ENCODE assay signal across 25 cellular contexts in genomic region chr17:57641761-57642160, GRCh38.
"Had no signal": no experiment of that assay in that cellular context is flagged by ENCODE, and none has a peak within 500 bp of the region (broad histone marks: within the 10 kb centered on the region; RNA-seq: fewer than 3 reads in every experiment).

No MANE protein-coding gene starts in this region.

- H3K4me1 ChIP-seq: body of pancreas, colonic mucosa, heart left ventricle had no signal

- H3K4me3 ChIP-seq: body of pancreas, colonic mucosa, heart left ventricle had no signal

- H3K27ac ChIP-seq: body of pancreas, colonic mucosa, heart left ventricle had no signal

- H3K36me3 ChIP-seq: colonic mucosa had no signal

- H3K9me3 ChIP-seq: body of pancreas, colonic mucosa, heart left ventricle had no signal

- H3K27me3 ChIP-seq: body of pancreas, colonic mucosa, heart left ventricle had no signal

- DNase-seq: activated CD4-positive, alpha-beta T cell treated with anti-CD3 and anti-CD28 coated beads for 36 hours; activated CD4-positive, alpha-beta T cell treated with anti-CD3 and anti-CD28 coated beads, Interleukin-2, amount 50 U/mL, for 1 hour; activated CD4-positive, alpha-beta T cell treated with anti-CD3 and anti-CD28 coated beads, Interleukin-2, amount 50 U/mL, for 48 hours; activated CD4-positive, CD25-positive, alpha-beta regulatory T cell; activated CD4-positive, CD25-positive, alpha-beta regulatory T cell treated with anti-CD3 and anti-CD28 coated beads, Interleukin-2, amount 50 U/mL, for 72 hours; activated CD8-positive, alpha-beta memory T cell treated with anti-CD3 and anti-CD28 coated beads for 24 hours; activated CD8-positive, alpha-beta T cell treated with anti-CD3 and anti-CD28 coated beads for 36 hours; activated effector memory CD4-positive, alpha-beta T cell treated with Interleukin-2 at 50 U/mL for 16 hours; activated gamma-delta T cell treated with Interleukin-2 at 50 U/mL for 16 hours; activated naive CD4-positive, alpha-beta T cell treated with anti-CD3 and anti-CD28 coated beads, Interleukin-2, amount 50 U/mL, for 16 hours; activated naive CD4-positive, alpha-beta T cell treated with Interleukin-2 at 50 U/mL for 16 hours; activated T-cell treated with anti-CD3 and anti-CD28 coated beads, Interleukin-2, amount 50 U/mL, for 4 hours; aorta; body of pancreas; central memory CD4-positive, alpha-beta T cell; cerebellar nuclear complex; colonic mucosa; effector CD8-positive, alpha-beta T cell; foreskin fibroblast; heart left ventricle; T-helper 1 cell; T-helper 17 cell had no signal

- FAIRE-seq: frontal cortex had no signal

- ATAC-seq: activated CD4-positive, alpha-beta T cell treated with anti-CD3 and anti-CD28 coated beads for 36 hours; activated CD8-positive, alpha-beta T cell treated with anti-CD3 and anti-CD28 coated beads for 36 hours; activated T-cell treated with anti-CD3 and anti-CD28 coated beads, Interleukin-2, amount 50 U/mL, for 4 hours; activated T-helper 17 cell treated with anti-CD3 and anti-CD28 coated beads, Interleukin-2, amount 50 U/mL, for 72 hours; body of pancreas; esophagus mucosa; heart left ventricle; T-helper 17 cell had no signal
